In the genomic region with DNA sequence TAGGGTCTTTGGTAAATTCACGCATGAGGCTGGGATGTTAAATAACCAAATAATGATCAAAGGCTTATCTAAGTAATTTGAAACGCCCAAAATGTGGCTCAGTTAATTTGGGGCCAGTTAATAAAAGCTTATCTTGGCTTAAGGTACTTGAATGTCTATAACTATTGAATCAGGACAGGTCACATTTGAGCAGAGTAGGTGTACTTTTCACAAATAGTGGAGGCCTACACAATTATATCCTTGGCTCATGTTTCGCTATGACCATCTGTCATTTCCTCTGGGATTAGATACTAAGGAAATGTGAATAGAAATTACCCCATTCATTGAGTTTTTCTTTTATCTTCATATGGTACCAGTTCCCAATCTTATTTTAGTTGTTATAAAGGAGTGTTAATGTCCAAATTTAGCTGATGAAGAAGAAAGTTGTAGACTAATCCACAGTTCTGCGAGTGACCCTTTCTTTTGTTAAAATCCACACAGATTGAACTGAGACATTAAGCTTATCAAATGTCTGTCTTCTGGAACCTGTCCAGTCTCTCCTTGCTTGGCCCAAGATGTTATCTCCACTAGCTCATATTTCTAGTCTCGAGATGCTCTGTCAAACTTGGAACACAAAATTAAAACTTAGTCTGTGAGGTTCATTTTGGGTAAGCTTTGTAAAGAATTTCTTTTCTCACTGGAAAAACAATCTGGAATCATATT, we compare ENCODE assay signal across 23 cellular contexts. TPM values are rescaled to one million over a fixed set of nuclear protein-coding genes. Genes with fewer than 3 reads are reported as not detected.
A peak's percentile ranks its signal among the peaks of the same experiment; 100 is the strongest.
DNase-seq lines count a peak whose midpoint lies in the region; ATAC-seq and TF ChIP-seq lines count a peak whose summit lies in the region.
"Had no signal": no experiment of that assay in that cellular context is flagged by ENCODE, and none has a peak within 500 bp of the region (broad histone marks: within the 10 kb centered on the region; RNA-seq: fewer than 3 reads in every experiment).

No MANE protein-coding gene starts in this region.

- no peak for DNase-seq in natural killer cell treated with Interleukin-12 subunit alpha and Interleukin-12 subunit beta and Interleukin-15 and Interleukin-18, amount 100 ng/mL, for 72 hours (ENCODE audit: low spot score)
- DNase-seq in natural killer cell (no peak), NCI-H69 (lab: John Stamatoyannopoulos, UW) (peak; percentile 75), caudate nucleus (lab: John Stamatoyannopoulos, UW) (peak in 1 of 61 donors; percentile 82), NCI-H1105 (lab: John Stamatoyannopoulos, UW) (no peak), adrenal gland (no peak), OCI-LY7 (ENCODE audit: low spot score) (no peak)
- DNase-seq: activated CD8-positive, alpha-beta memory T cell treated with anti-CD3 and anti-CD28 coated beads for 24 hours; activated naive CD8-positive, alpha-beta T cell treated with anti-CD3 and anti-CD28 coated beads for 36 hours; activated T-cell treated with anti-CD3 and anti-CD28 coated beads, Interleukin-2, amount 50 U/mL, for 72 hours; brain microvascular endothelial cell; immature natural killer cell; KG1; left ventricle myocardium inferior; midbrain; NK-92 treated with Interleukin-12 subunit alpha and Interleukin-12 subunit beta, amount 100 ng/mL, for 24 hours; stimulated activated CD4-positive, alpha-beta T cell treated with anti-CD3 and anti-CD28 coated beads, Interleukin-1b, Interleukin-23, amount 100 ng/mL, for 48 hours; stimulated activated naive B cell treated with anti-CD40 and anti-IgM and Interleukin-4, amounts not matched to agents 10 μg/mL and 1 μg/mL and 100 μg/mL, for 72 hours; T1000; tibial artery had no signal

- no peak for TF ChIP-seq CTCF in natural killer cell (IDR thresholded peaks at IDR 0.05)
- no peak for TF ChIP-seq CTCF in adrenal gland (IDR thresholded peaks at IDR 0.05)
- no peak for TF ChIP-seq CTCF in OCI-LY7 (conservative IDR thresholded peaks at IDR 0.05; ENCODE audit: low read length)

- 62 to 73% (median 66%) methylated on average over 5 of the region's 5 CpGs for WGBS in adrenal gland, 4 donors

- H3K9me3 ChIP-seq in adrenal gland (replicated peaks in 1 of 3) (no peaks in the 10 kb centered on the region), OCI-LY7 (ENCODE audit: low read length) (no peaks in the 10 kb centered on the region)
- H3K9me3 ChIP-seq: left ventricle myocardium inferior, tibial artery had no signal

- POLR2A ChIA-PET in OCI-LY7 (lab: Charles Lee), result no interaction called here

- H3K27ac Mint-ChIP-seq in natural killer cell treated with Interleukin-12 subunit alpha and Interleukin-12 subunit beta and Interleukin-15 and Interleukin-18, amount 100 ng/mL, for 72 hours, result peak overlapping the region; percentile 78 to 82
- H3K27ac Mint-ChIP-seq in natural killer cell, result no peak overlapping the region
- H3K27ac Mint-ChIP-seq: stimulated activated naive B cell treated with anti-CD40 and anti-IgM and Interleukin-4, amounts not matched to agents 10 μg/mL and 1 μg/mL and 100 μg/mL, for 72 hours had no signal

- H3K4me3 ChIP-seq in adrenal gland (no peak overlapping the region), OCI-LY7 (ENCODE audit: low read depth, low read length, poor library complexity, severe bottlenecking) (no peak overlapping the region)
- H3K4me3 ChIP-seq: left ventricle myocardium inferior, SK-N-MC, tibial artery had no signal

- peak overlapping the region; percentile 53 for H3K27ac ChIP-seq in caudate nucleus (ENCODE audit: low read depth, low read length)
- H3K27ac ChIP-seq in temporal lobe (ENCODE audit: low read depth, low read length), result peak overlapping the region; percentile 87
- no peak overlapping the region for H3K27ac ChIP-seq in adrenal gland
- no peak overlapping the region for H3K27ac ChIP-seq in OCI-LY7 (ENCODE audit: low read depth, low read length, poor library complexity, severe bottlenecking)
- H3K27ac ChIP-seq: brain microvascular endothelial cell, SK-N-MC, tibial artery had no signal

- H3K36me3 ChIP-seq in adrenal gland (replicated peaks in 1 of 2) (no peaks in the 10 kb centered on the region), OCI-LY7 (ENCODE audit: insufficient read depth, low read length) (peaks cover 13% of the 10 kb centered on the region)
- H3K36me3 ChIP-seq: brain microvascular endothelial cell, left ventricle myocardium inferior had no signal

- no peaks in the 10 kb centered on the region for H3K9me2 ChIP-seq in OCI-LY7 (ENCODE audit: insufficient read depth, low read length)

- no peaks in the 10 kb centered on the region for H3K27me3 ChIP-seq in adrenal gland
- H3K27me3 ChIP-seq: brain microvascular endothelial cell, tibial artery had no signal

- H3K79me2 ChIP-seq in OCI-LY7 (ENCODE audit: insufficient read depth, low read depth, low read length), result no peaks in the 10 kb centered on the region

- H3K4me1 Mint-ChIP-seq in natural killer cell treated with Interleukin-12 subunit alpha and Interleukin-12 subunit beta and Interleukin-15 and Interleukin-18, amount 100 ng/mL, for 72 hours (ENCODE audit: low read depth in 2 of 2), result peaks cover 18 to 30% of the 10 kb centered on the region in 2 donors
- peaks cover 18 to 26% of the 10 kb centered on the region in 2 donors for H3K4me1 Mint-ChIP-seq in natural killer cell

- H3K36me3 Mint-ChIP-seq in natural killer cell treated with Interleukin-12 subunit alpha and Interleukin-12 subunit beta and Interleukin-15 and Interleukin-18, amount 100 ng/mL, for 72 hours, result peaks cover 12% of the 10 kb centered on the region
- no peaks in the 10 kb centered on the region for H3K36me3 Mint-ChIP-seq in natural killer cell

- H3K4me1 ChIP-seq in adrenal gland (replicated peaks in 1 of 2) (peaks cover 0 to 12% of the 10 kb centered on the region in 2 donors), OCI-LY7 (ENCODE audit: insufficient read depth, low read length, poor library complexity, severe bottlenecking) (no peaks in the 10 kb centered on the region)

- CTCF ChIA-PET in OCI-LY7 (lab: Charles Lee; ENCODE audit: unreplicated experiment), result no interaction called here

- intact Hi-C loops in natural killer cell (cut with micrococcal nuclease) (no loop called here), adrenal gland (cut with DNase I) (no loop called here), OCI-LY7 (cut with micrococcal nuclease; ENCODE audit: unreplicated experiment) (no loop called here)

- ATAC-seq in natural killer cell treated with Interleukin-12 subunit alpha and Interleukin-12 subunit beta and Interleukin-15 and Interleukin-18, amount 100 ng/mL, for 72 hours, result no peak
- ATAC-seq in natural killer cell, result no peak
- ATAC-seq: activated T-cell treated with anti-CD3 and anti-CD28 coated beads, Interleukin-2, amount 50 U/mL, for 72 hours had no signal

- BruUV-seq in OCI-LY7 (replicated peaks; lab: Mats Ljungman, UMichigan), result no TSS peak

- no peak overlapping the region for H2AFZ ChIP-seq in OCI-LY7 (ENCODE audit: low read length)

- no peak overlapping the region for H3K4me2 ChIP-seq in OCI-LY7 (ENCODE audit: low read length)

- H3K27me3 Mint-ChIP-seq in natural killer cell treated with Interleukin-12 subunit alpha and Interleukin-12 subunit beta and Interleukin-15 and Interleukin-18, amount 100 ng/mL, for 72 hours, result no peaks in the 10 kb centered on the region
- no peaks in the 10 kb centered on the region for H3K27me3 Mint-ChIP-seq in natural killer cell (ENCODE audit: low read depth in 2 of 2)
- H3K27me3 Mint-ChIP-seq: activated naive CD8-positive, alpha-beta T cell treated with anti-CD3 and anti-CD28 coated beads for 36 hours; stimulated activated naive B cell treated with anti-CD40 and anti-IgM and Interleukin-4, amounts not matched to agents 10 μg/mL and 1 μg/mL and 100 μg/mL, for 72 hours had no signal

- TF ChIP-seq POLR2A in adrenal gland (IDR thresholded peaks at IDR 0.05), result no peak

- no peaks in the 10 kb centered on the region for H4K20me1 ChIP-seq in OCI-LY7 (ENCODE audit: insufficient read depth, low read length)

- H3K4me3 Mint-ChIP-seq in natural killer cell treated with Interleukin-12 subunit alpha and Interleukin-12 subunit beta and Interleukin-15 and Interleukin-18, amount 100 ng/mL, for 72 hours, result peak overlapping the region; percentile 85
- H3K4me3 Mint-ChIP-seq in natural killer cell, result no peak overlapping the region
- H3K4me3 Mint-ChIP-seq: activated naive CD8-positive, alpha-beta T cell treated with anti-CD3 and anti-CD28 coated beads for 36 hours; stimulated activated naive B cell treated with anti-CD40 and anti-IgM and Interleukin-4, amounts not matched to agents 10 μg/mL and 1 μg/mL and 100 μg/mL, for 72 hours had no signal

- no peaks in the 10 kb centered on the region for H3K9me3 Mint-ChIP-seq in natural killer cell treated with Interleukin-12 subunit alpha and Interleukin-12 subunit beta and Interleukin-15 and Interleukin-18, amount 100 ng/mL, for 72 hours
- no peaks in the 10 kb centered on the region for H3K9me3 Mint-ChIP-seq in natural killer cell
- H3K9me3 Mint-ChIP-seq: activated naive CD8-positive, alpha-beta T cell treated with anti-CD3 and anti-CD28 coated beads for 36 hours; activated T-cell treated with anti-CD3 and anti-CD28 coated beads, Interleukin-2, amount 50 U/mL, for 72 hours; CD14-positive monocyte; immature natural killer cell; stimulated activated naive B cell treated with anti-CD40 and anti-IgM and Interleukin-4, amounts not matched to agents 10 μg/mL and 1 μg/mL and 100 μg/mL, for 72 hours had no signal

RNA-seq across cellular contexts. Expression of a gene that starts 30.9 kb away (rescaled TPM):
- 10 to 100 TPM; 18.4 to 33.2 TPM for total RNA-seq in natural killer cell treated with Interleukin-12 subunit alpha and Interleukin-12 subunit beta and Interleukin-15 and Interleukin-18, amount 100 ng/mL, for 72 hours
- total RNA-seq in natural killer cell (10 to 100 TPM; 14.9 to 29.0 (median 25.7) TPM), temporal lobe (289 TPM), adrenal gland (10 to 100 TPM in 7 of 8 donors, 1 to 10 TPM in 1; 7.0 to 24.1 (median 14.1) TPM), OCI-LY7 (2022) (16.4 and 19.5 TPM in 2 replicates)
- polyA plus RNA-seq in adrenal gland, result 10 to 100 TPM in 1 of 3 donors, 1 to 10 TPM in 2; 5.5 to 24.0 (median 9.0) TPM
- total RNA-seq in OCI-LY7 (2014; rRNA removed; shearing (Covaris generic)), result 28.5 and 31.7 TPM in 2 replicates

Comparison
In these comparisons a context has a peak if more than half of its experiments do, and no peak if none do; other contexts are left out.
1. H3K27ac Mint-ChIP-seq: peak in natural killer cell treated with Interleukin-12 subunit alpha and Interleukin-12 subunit beta and Interleukin-15 and Interleukin-18, amount 100 ng/mL, for 72 hours (2 of 2); none in natural killer cell (0 of 2).
2. H3K27ac ChIP-seq: peak in caudate nucleus (single experiment) and temporal lobe (single experiment); none in adrenal gland (0 of 5) and OCI-LY7 (single experiment).